ENCODE assay signal across 8 cellular contexts in genomic region chr5:114361724-114362196, GRCh38. TPM values are rescaled to one million over a fixed set of nuclear protein-coding genes. Genes with fewer than 3 reads are reported as not detected.
A peak's percentile ranks its signal among the peaks of the same experiment; 100 is the strongest.
DNase-seq lines count a peak whose midpoint lies in the region; ATAC-seq, FAIRE-seq and TF ChIP-seq lines count a peak whose summit lies in the region.

Gene KCNN2 (plus strand): TSS chr5:114362070. CDS start chr5:114362140, 70 bp downstream.

- H3K36me3 ChIP-seq in endothelial cell of umbilical vein (ENCODE audit: control insufficient read depth in 2 of 2, extremely low read depth in 1 of 2, insufficient read depth in 2 of 2, low read length in 2 of 2) (no peaks in the 10 kb centered on the region), upper lobe of left lung (no peaks in the 10 kb centered on the region)

- TF ChIP-seq POLR2A in endothelial cell of umbilical vein (IDR thresholded peaks at IDR 0.05; ENCODE audit: low read depth, low read length): no peak
- TF ChIP-seq POLR2A in upper lobe of left lung (IDR thresholded peaks at IDR 0.05): no peak

- no peaks in the 10 kb centered on the region for H3K79me2 ChIP-seq in endothelial cell of umbilical vein (ENCODE audit: control insufficient read depth, insufficient read depth, low read length)

- no TSS peak for BruUV-seq in endothelial cell of umbilical vein (replicated peaks; lab: Mats Ljungman, UMichigan)

- H3K9me3 Mint-ChIP-seq in memory B cell: no peaks in the 10 kb centered on the region

- H3K9ac ChIP-seq in endothelial cell of umbilical vein (replicated peaks; ENCODE audit: extremely low read depth, insufficient read depth, low read length): no peak within 1 kb of the TSS

- H3K27ac ChIP-seq in C4-2B (peak within 1 kb of the TSS; percentile 80), endothelial cell of umbilical vein (ENCODE audit: insufficient read depth, low read depth, low read length) (no peak within 1 kb of the TSS), upper lobe of left lung (peak within 1 kb of the TSS in 2 of 4 donors; percentile 46 to 71)

- peak within 1 kb of the TSS; percentile 13 to 49 (median 28) for H3K4me3 ChIP-seq in endothelial cell of umbilical vein (replicated peaks in 1 of 3; ENCODE audit: insufficient read depth in 1 of 3, low read depth in 1 of 3, low read length in 3 of 3)
- peak within 1 kb of the TSS; percentile 18 to 75 (median 62) for H3K4me3 ChIP-seq in upper lobe of left lung

- peaks cover 21% of the 10 kb centered on the region for H3K27me3 Mint-ChIP-seq in memory B cell

- H3K36me3 Mint-ChIP-seq in memory B cell: peaks cover 3% of the 10 kb centered on the region

- DNase-seq in HuH-7.5 (ENCODE audit: low spot score) (peak; percentile 20), SIG-M5 (lab: John Stamatoyannopoulos, UW) (peak; percentile 67), endothelial cell of umbilical vein (ENCODE audit: low read depth, low spot score) (peak; percentile 71), memory B cell (ENCODE audit: low spot score in 2 of 2) (no peak), upper lobe of left lung (peak; percentile 66 to 86), NCI-H1694 treated with DMSO at 0.1 percent for 48 hours (lab: John Stamatoyannopoulos, UW) (no peak)

- ATAC-seq in GM19455 (IDR thresholded peaks at IDR 0.05; ENCODE audit: unreplicated experiment) (peak; percentile 65), memory B cell (ENCODE audit: low read depth) (no peak), upper lobe of left lung (ENCODE audit: low FRiP score in 2 of 2) (peak; percentile 66 to 92)

- H3K4me1 ChIP-seq in endothelial cell of umbilical vein (ENCODE audit: control insufficient read depth, extremely low read depth, insufficient read depth, low read length) (peaks cover 8% of the 10 kb centered on the region), upper lobe of left lung (peaks cover 23 to 39% (median 29%) of the 10 kb centered on the region in 4 donors)

- TF ChIP-seq CTCF in C4-2B (conservative IDR thresholded peaks at IDR 0.05) (no peak), endothelial cell of umbilical vein (IDR thresholded peaks at IDR 0.05; ENCODE audit: extremely low read depth in 1 of 2, insufficient read depth in 1 of 2, low read depth in 1 of 2, low read length in 2 of 2) (no peak), upper lobe of left lung (IDR thresholded peaks at IDR 0.05) (peak in 2 of 6 experiments; percentile 14 to 27)

- H3K4me2 ChIP-seq in endothelial cell of umbilical vein (ENCODE audit: insufficient read depth, low read length): peak within 1 kb of the TSS; percentile 21

- peak; percentile 57 for FAIRE-seq in endothelial cell of umbilical vein (lab: Jason Lieb, UNC)

- POLR2A ChIA-PET in endothelial cell of umbilical vein (lab: Charles Lee): no interaction called here

- H3K4me3 Mint-ChIP-seq in memory B cell: peak within 1 kb of the TSS; percentile 78

- H4K20me1 ChIP-seq in endothelial cell of umbilical vein (replicated peaks; ENCODE audit: control insufficient read depth, extremely low read depth, insufficient read depth, low read length): no peaks in the 10 kb centered on the region

- H3K27me3 ChIP-seq in endothelial cell of umbilical vein (ENCODE audit: control insufficient read depth in 2 of 2, insufficient read depth in 2 of 2, low read length in 2 of 2) (peaks cover 37 to 66% of the 10 kb centered on the region in 2 experiments), upper lobe of left lung (peaks cover 0 to 25% (median 12%) of the 10 kb centered on the region in 4 donors)

- TF ChIP-seq EP300 in upper lobe of left lung (IDR thresholded peaks at IDR 0.05): no peak

- no peaks in the 10 kb centered on the region for H3K9me1 ChIP-seq in endothelial cell of umbilical vein (replicated peaks; ENCODE audit: control insufficient read depth, extremely low read depth, insufficient read depth, low read length)

- H2AFZ ChIP-seq in endothelial cell of umbilical vein (ENCODE audit: low read depth, low read length): peak within 1 kb of the TSS; percentile 70

- no peak within 1 kb of the TSS for H3K27ac Mint-ChIP-seq in memory B cell

- CTCF ChIA-PET in endothelial cell of umbilical vein (lab: Charles Lee): interaction anchor here (1.3 to 1.4 kb wide), 2 partner anchors 87 to 88 kb away, joined by 3 to 4 read pairs; no protein-coding TSS in a partner anchor

- H3K9me3 ChIP-seq in endothelial cell of umbilical vein (replicated peaks; ENCODE audit: control insufficient read depth, insufficient read depth, low read length) (no peaks in the 10 kb centered on the region), upper lobe of left lung (no peaks in the 10 kb centered on the region)

- 0 to 5% methylated on average over 1 to 33 of the region's 33 CpGs for WGBS in upper lobe of left lung, 2 donors

- intact Hi-C loops in endothelial cell of umbilical vein (cut with micrococcal nuclease): loop anchor here (2.0 to 10.0 kb wide), 4 partner anchors 37 to 747 kb away; no protein-coding TSS in a partner anchor

- dilution Hi-C loops in endothelial cell of umbilical vein (cut with MboI; ENCODE audit: extremely low pct_ligation_motif_present, low sequenced_read_pairs): no loop called here

- peaks cover 12% of the 10 kb centered on the region for H3K4me1 Mint-ChIP-seq in memory B cell

TF ChIP-seq in endothelial cell of umbilical vein, 7 proteins besides CTCF, POLR2A, EP300 and RAD21:
- no peak for TF ChIP-seq MAX (IDR thresholded peaks at IDR 0.05; ENCODE audit: insufficient read depth, insufficient read length)
- TF ChIP-seq JUN (IDR thresholded peaks at IDR 0.05; ENCODE audit: borderline replicate concordance, insufficient read depth, insufficient read length, low read depth): peak; percentile 14
- no peak for TF ChIP-seq POLR2AphosphoS5 (IDR thresholded peaks at IDR 0.05; ENCODE audit: insufficient read depth, low read depth, low read length)
- TF ChIP-seq GATA2 (IDR thresholded peaks at IDR 0.05; ENCODE audit: insufficient read depth, insufficient read length, low read depth, low read length): no peak
- no peak for TF ChIP-seq EZH2 (IDR thresholded peaks at IDR 0.05; ENCODE audit: borderline replicate concordance, low read depth, low read length, severe bottlenecking)
- no peak for TF ChIP-seq FOS (IDR thresholded peaks at IDR 0.05; ENCODE audit: borderline replicate concordance, insufficient read depth, low read length)
- TF ChIP-seq MYC (IDR thresholded peaks at IDR 0.05; ENCODE audit: low read depth, low read length): no peak
TF ChIP-seq in endothelial cell of umbilical vein: peak in this region for 1.

RNA-seq across cellular contexts. Expression of gene KCNN2, which starts in this region (rescaled TPM):
- total RNA-seq in endothelial cell of umbilical vein (1.3 and 1.9 TPM in 2 replicates), upper lobe of left lung (1 to 10 TPM in 5 of 6 donors, under 1 TPM in 1; 0.55 to 3.2 (median 1.9) TPM)
- 0.11 and 0.32 TPM in 2 replicates for polyA plus RNA-seq in endothelial cell of umbilical vein
- 0.12 and 0.17 TPM in 2 replicates for polyA plus RNA-seq in endothelial cell of umbilical vein (2011; cell fraction: cytosol; rRNA removed)
- 0.68 and 0.84 TPM in 2 replicates for polyA plus RNA-seq in endothelial cell of umbilical vein (2011; cell fraction: nucleus; rRNA removed)
- polyA plus RNA-seq in endothelial cell of umbilical vein (2012): 0.17 TPM in 1 of 2 replicates, not detected in the other
- 0.10 and 0.57 TPM in 2 replicates for polyA minus RNA-seq in endothelial cell of umbilical vein
- polyA minus RNA-seq in endothelial cell of umbilical vein (2011; cell fraction: cytosol; rRNA and poly(A)+ RNA removed): not detected
- 0.38 and 1.7 TPM in 2 replicates for polyA minus RNA-seq in endothelial cell of umbilical vein (2011; cell fraction: nucleus; rRNA and poly(A)+ RNA removed)

Comparison
In these comparisons a context has a peak if more than half of its experiments do, and no peak if none do; other contexts are left out.
1. DNase-seq: peak in HuH-7.5 (single experiment), SIG-M5 (single experiment), endothelial cell of umbilical vein (single experiment) and upper lobe of left lung (2 of 2); none in memory B cell (0 of 2) and NCI-H1694 treated with DMSO at 0.1 percent for 48 hours (single experiment).